In genomic region chr19:53525922-53526321, GRCh38 we compare ENCODE assay signal across 10 cellular contexts.
"Had no signal": no experiment of that assay in that cellular context is flagged by ENCODE, and none has a peak within 500 bp of the region (broad histone marks: within the 10 kb centered on the region; RNA-seq: fewer than 3 reads in every experiment).

No MANE protein-coding gene starts in this region.

- H3K4me2 ChIP-seq: GM23338 had no signal

- H3K4me3 ChIP-seq: GM23248, GM23338, HAP-1 had no signal

- H3K4me3 Mint-ChIP-seq: GM23338, H9, HFFc6 had no signal

- DNase-seq: GM23248, GOT3, H9, HCEC 1CT, HFFc6 had no signal

- H3K27ac ChIP-seq: GM23248 had no signal

- FAIRE-seq: H1, H54 had no signal

- H2AFZ ChIP-seq: GM23248, GM23338 had no signal

- H3K4me1 ChIP-seq: HAP-1 had no signal

- H3K9ac ChIP-seq: GM23248 had no signal

- ATAC-seq: GM23338, HCT116 had no signal

- H3K27ac Mint-ChIP-seq: GM23338, H9, HFFc6 had no signal
